Comparison of ENCODE assay signal across 17 cellular contexts in the genomic region with DNA sequence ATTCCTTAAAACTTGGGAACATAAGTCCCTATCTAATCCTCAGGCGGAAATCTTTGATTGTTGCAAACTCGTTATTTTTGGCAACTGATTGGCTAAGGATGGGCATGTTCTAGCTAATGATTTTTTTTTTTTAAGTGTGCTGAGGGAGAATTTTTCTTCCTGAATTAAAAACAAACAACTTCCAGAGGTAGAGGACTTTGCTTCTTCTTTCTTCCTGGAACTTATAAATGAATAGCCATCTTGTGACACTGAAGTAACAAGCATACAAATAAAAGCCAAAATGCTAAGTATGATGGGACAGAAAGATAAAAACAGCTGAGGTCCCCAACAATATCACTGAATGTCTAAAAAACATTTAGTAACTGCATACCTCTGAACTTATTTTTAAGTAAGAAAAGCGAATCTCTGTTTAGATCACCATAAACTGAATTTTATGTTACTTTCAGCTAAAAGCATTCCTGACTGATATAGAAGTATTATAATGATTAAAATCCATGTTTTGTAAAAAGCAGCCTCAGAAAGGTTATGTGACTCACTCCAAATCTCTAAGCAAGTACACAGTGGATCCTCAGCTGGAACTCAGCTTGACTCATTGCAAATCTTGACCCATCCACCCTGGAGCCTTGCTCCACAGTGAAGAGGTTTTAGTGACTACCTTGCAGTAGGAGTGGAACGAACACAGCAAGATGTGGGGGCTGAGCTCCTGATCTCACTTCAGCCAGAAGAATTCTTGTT.
DNase-seq lines count a peak whose midpoint lies in the region; ATAC-seq and TF ChIP-seq lines count a peak whose summit lies in the region.
"Had no signal": no experiment of that assay in that cellular context is flagged by ENCODE, and none has a peak within 500 bp of the region (broad histone marks: within the 10 kb centered on the region; RNA-seq: fewer than 3 reads in every experiment).

No MANE protein-coding gene starts in this region.

- no peak overlapping the region for H3K9ac ChIP-seq in PC-3 (ENCODE audit: low read length)

- H3K27me3 ChIP-seq in BJ (ENCODE audit: control insufficient read depth, insufficient read depth, low read length), result no peaks in the 10 kb centered on the region
- no peaks in the 10 kb centered on the region for H3K27me3 ChIP-seq in PC-3 (ENCODE audit: low read length)
- H3K27me3 ChIP-seq in aorta (ENCODE audit: control insufficient read depth in 1 of 2, insufficient read depth in 2 of 2, low read length in 1 of 2), result no peaks in the 10 kb centered on the region
- H3K27me3 ChIP-seq in thyroid gland, result no peaks in the 10 kb centered on the region
- H3K27me3 ChIP-seq: colonic mucosa had no signal

- H3K36me3 ChIP-seq in BJ (ENCODE audit: control insufficient read depth, insufficient read depth, low read length) (no peaks in the 10 kb centered on the region), PC-3 (ENCODE audit: low read depth, low read length) (no peaks in the 10 kb centered on the region), aorta (ENCODE audit: control insufficient read depth in 1 of 2, insufficient read depth in 2 of 2, low read length in 1 of 2) (no peaks in the 10 kb centered on the region), thyroid gland (no peaks in the 10 kb centered on the region)
- H3K36me3 ChIP-seq: colonic mucosa had no signal

- BruUV-seq in PC-3 (replicated peaks; lab: Mats Ljungman, UMichigan), result no TSS peak

- no peak overlapping the region for H3K27ac Mint-ChIP-seq in stimulated activated effector memory CD8-positive, alpha-beta T cell treated with anti-CD3 and anti-CD28 coated beads, Interleukin-12 subunit alpha, Interleukin-12 subunit beta, amount 100 ng/mL, for 72 hours
- H3K27ac Mint-ChIP-seq: stimulated activated naive B cell treated with anti-CD40 and anti-IgM and Interleukin-4, amounts not matched to agents 10 μg/mL and 1 μg/mL and 100 μg/mL, for 72 hours had no signal

- H3K9me2 ChIP-seq in PC-3 (replicated peaks; ENCODE audit: low read length), result no peaks in the 10 kb centered on the region

- H3K4me1 Mint-ChIP-seq in stimulated activated effector memory CD8-positive, alpha-beta T cell treated with anti-CD3 and anti-CD28 coated beads, Interleukin-12 subunit alpha, Interleukin-12 subunit beta, amount 100 ng/mL, for 72 hours, result no peaks in the 10 kb centered on the region

- H3K4me2 ChIP-seq in PC-3 (ENCODE audit: low read length), result no peak overlapping the region
- H3K4me2 ChIP-seq: PC-9 had no signal

- H3K36me3 Mint-ChIP-seq in stimulated activated effector memory CD8-positive, alpha-beta T cell treated with anti-CD3 and anti-CD28 coated beads, Interleukin-12 subunit alpha, Interleukin-12 subunit beta, amount 100 ng/mL, for 72 hours, result no peaks in the 10 kb centered on the region
- H3K36me3 Mint-ChIP-seq: stimulated activated naive B cell treated with anti-CD40 and anti-IgM and Interleukin-4, amounts not matched to agents 10 μg/mL and 1 μg/mL and 100 μg/mL, for 72 hours had no signal

- intact Hi-C loops in PC-3 (cut with micrococcal nuclease) (no loop called here), aorta (cut with DNase I) (no loop called here), thyroid gland (cut with DNase I) (no loop called here)

- no peak overlapping the region for H3K4me3 Mint-ChIP-seq in stimulated activated effector memory CD8-positive, alpha-beta T cell treated with anti-CD3 and anti-CD28 coated beads, Interleukin-12 subunit alpha, Interleukin-12 subunit beta, amount 100 ng/mL, for 72 hours
- H3K4me3 Mint-ChIP-seq: stimulated activated naive B cell treated with anti-CD40 and anti-IgM and Interleukin-4, amounts not matched to agents 10 μg/mL and 1 μg/mL and 100 μg/mL, for 72 hours had no signal

- no peaks in the 10 kb centered on the region for H3K79me2 ChIP-seq in PC-3 (ENCODE audit: low read length)

- TF ChIP-seq CTCF in BJ (IDR thresholded peaks at IDR 0.05; ENCODE audit: insufficient read depth, low read depth, low read length) (no peak), PC-3 (conservative IDR thresholded peaks at IDR 0.05; ENCODE audit: low read depth, low read length) (no peak), thyroid gland (IDR thresholded peaks at IDR 0.05) (no peak)

- H2AFZ ChIP-seq in PC-3 (ENCODE audit: low read length), result no peak overlapping the region
- H2AFZ ChIP-seq: PC-9 had no signal

- H3K27ac ChIP-seq in PC-3 (ENCODE audit: low read length), result no peak overlapping the region
- H3K27ac ChIP-seq in aorta (ENCODE audit: low read depth in 1 of 2, low read length in 2 of 2), result no peak overlapping the region
- no peak overlapping the region for H3K27ac ChIP-seq in thyroid gland
- H3K27ac ChIP-seq: colonic mucosa, PC-9 had no signal

- TF ChIP-seq POLR2A in thyroid gland (IDR thresholded peaks at IDR 0.05), result no peak

- H3F3A ChIP-seq in PC-3 (ENCODE audit: low read length, unreplicated experiment), result no peaks in the 10 kb centered on the region

- H3K9me3 Mint-ChIP-seq in stimulated activated effector memory CD8-positive, alpha-beta T cell treated with anti-CD3 and anti-CD28 coated beads, Interleukin-12 subunit alpha, Interleukin-12 subunit beta, amount 100 ng/mL, for 72 hours, result no peaks in the 10 kb centered on the region

- peaks cover 33% of the 10 kb centered on the region for H3K4me1 ChIP-seq in PC-3 (ENCODE audit: insufficient read depth, low read length)
- H3K4me1 ChIP-seq in aorta (ENCODE audit: control insufficient read depth in 1 of 2, insufficient read depth in 2 of 2, low read length in 2 of 2), result peaks cover 0 to 3% of the 10 kb centered on the region in 2 donors
- peaks cover 14 to 22% of the 10 kb centered on the region in 2 donors for H3K4me1 ChIP-seq in thyroid gland
- H3K4me1 ChIP-seq: colonic mucosa had no signal

- WGBS in aorta, 2 donors, result 81 to 87% methylated on average over 4 of the region's 4 CpGs
- WGBS in thyroid gland, 2 donors, result 87 to 89% methylated on average over 4 of the region's 4 CpGs

- H3K9me3 ChIP-seq in PC-3 (ENCODE audit: low read length) (no peaks in the 10 kb centered on the region), aorta (ENCODE audit: control insufficient read depth, low read length) (no peaks in the 10 kb centered on the region), thyroid gland (no peaks in the 10 kb centered on the region)
- H3K9me3 ChIP-seq: colonic mucosa had no signal

- CTCF ChIA-PET in BJ (lab: Yijun Ruan, JAX) (interaction anchor here (0.6 kb wide), 1 partner anchor 43 kb away, joined by 3 read pairs; no protein-coding TSS in a partner anchor), PC-3 (lab: Charles Lee) (no interaction called here)

- H3K4me3 ChIP-seq in BJ (ENCODE audit: low read depth, low read length), result no peak overlapping the region
- no peak overlapping the region for H3K4me3 ChIP-seq in PC-3 (ENCODE audit: low read length)
- H3K4me3 ChIP-seq in aorta (ENCODE audit: low read length in 2 of 2), result no peak overlapping the region
- no peak overlapping the region for H3K4me3 ChIP-seq in thyroid gland (replicated peaks in 1 of 3)
- H3K4me3 ChIP-seq: colonic mucosa, PC-9 had no signal

- H4K20me1 ChIP-seq in PC-3 (ENCODE audit: low read length), result no peaks in the 10 kb centered on the region

- DNase-seq in BJ (ENCODE audit: low read depth) (peak; percentile 52), PC-3 (peak; percentile 67), dedifferentiated amniotic fluid mesenchymal stem cell (ENCODE audit: extremely low spot score) (peak; percentile 56), myocyte (ENCODE audit: low read depth) (peak; percentile 23), aorta (no peak), thyroid gland (no peak)
- DNase-seq in activated CD4-positive, alpha-beta T cell treated with anti-CD3 and anti-CD28 coated beads, Interleukin-2, amount 50 U/mL, for 48 hours, result no peak
- DNase-seq in stimulated activated effector memory CD8-positive, alpha-beta T cell treated with anti-CD3 and anti-CD28 coated beads, Interleukin-12 subunit alpha, Interleukin-12 subunit beta, amount 100 ng/mL, for 72 hours (ENCODE audit: low spot score in 2 of 2), result no peak
- DNase-seq: activated naive CD4-positive, alpha-beta T cell treated with anti-CD3 and anti-CD28 coated beads, Interleukin-2, amount 50 U/mL, for 16 hours; colonic mucosa; DMS153; Kasumi-1; NCI-H2029; NCI-H526 treated with DMSO at 0.1 percent for 48 hours; stimulated activated naive B cell treated with anti-CD40 and anti-IgM and Interleukin-4, amounts not matched to agents 10 μg/mL and 1 μg/mL and 100 μg/mL, for 72 hours had no signal

- peak; percentile 66 for ATAC-seq in PC-3
- no peak for ATAC-seq in stimulated activated effector memory CD8-positive, alpha-beta T cell treated with anti-CD3 and anti-CD28 coated beads, Interleukin-12 subunit alpha, Interleukin-12 subunit beta, amount 100 ng/mL, for 72 hours
- ATAC-seq in aorta (ENCODE audit: low FRiP score), result no peak
- ATAC-seq: sciatic nerve; stimulated activated naive B cell treated with anti-CD40 and anti-IgM and Interleukin-4, amounts not matched to agents 10 μg/mL and 1 μg/mL and 100 μg/mL, for 72 hours had no signal

- POLR2A ChIA-PET in BJ (lab: Charles Lee) (interaction anchor here (0.6 kb wide), 1 partner anchor 312 kb away, joined by 3 read pairs; no protein-coding TSS in a partner anchor), PC-3 (lab: Charles Lee; ENCODE audit: unreplicated experiment) (no interaction called here)

Comparison
In these comparisons a context has a peak if more than half of its experiments do, and no peak if none do; other contexts are left out.
1. DNase-seq: peak in BJ (single experiment), PC-3 (single experiment), dedifferentiated amniotic fluid mesenchymal stem cell (single experiment) and myocyte (single experiment); none in activated CD4-positive, alpha-beta T cell treated with anti-CD3 and anti-CD28 coated beads, Interleukin-2, amount 50 U/mL, for 48 hours (0 of 2), stimulated activated effector memory CD8-positive, alpha-beta T cell treated with anti-CD3 and anti-CD28 coated beads, Interleukin-12 subunit alpha, Interleukin-12 subunit beta, amount 100 ng/mL, for 72 hours (0 of 2), aorta (0 of 2) and thyroid gland (0 of 2).